16 cellular contexts compared by ENCODE assay signal in genomic region chr12:109728921-109729836, GRCh38. TPM values are rescaled to one million over a fixed set of nuclear protein-coding genes. Genes with fewer than 3 reads are reported as not detected.
A peak's percentile ranks its signal among the peaks of the same experiment; 100 is the strongest.
DNase-seq lines count a peak whose midpoint lies in the region; ATAC-seq and TF ChIP-seq lines count a peak whose summit lies in the region.
"Had no signal": no experiment of that assay in that cellular context is flagged by ENCODE, and none has a peak within 500 bp of the region (broad histone marks: within the 10 kb centered on the region; RNA-seq: fewer than 3 reads in every experiment).

No MANE protein-coding gene starts in this region.

- no peaks in the 10 kb centered on the region for H3K27me3 ChIP-seq in BE2C
- H3K27me3 ChIP-seq: ovary, SJSA1 had no signal

- H3K36me3 ChIP-seq in BE2C = peaks cover 93% of the 10 kb centered on the region
- H3K36me3 ChIP-seq: ovary, SJSA1 had no signal

- 0 out of 2 replicates have a peak overlapping the region, but pooled peaks have one; percentile 31 for H3K27ac ChIP-seq in 22Rv1
- H3K27ac ChIP-seq: HL-60, ovary, SJSA1 had no signal

- TF ChIP-seq CTCF in 22Rv1 (IDR thresholded peaks at IDR 0.05) (no peak), BE2C (IDR thresholded peaks at IDR 0.05; ENCODE audit: low read depth, low read length) (no peak), chondrocyte (IDR thresholded peaks at IDR 0.05) (no peak), neural crest cell (conservative IDR thresholded peaks at IDR 0.05) (no peak)

- no peak overlapping the region for H3K4me3 ChIP-seq in BE2C (ENCODE audit: low read depth, low read length)
- H3K4me3 ChIP-seq: ovary, SJSA1, skin epidermis had no signal

- H3K36me3 Mint-ChIP-seq in chondrocyte (ENCODE audit: low read depth) (no peaks in the 10 kb centered on the region), neural crest cell (ENCODE audit: low read depth) (no peaks in the 10 kb centered on the region), T-helper 17 cell (ENCODE audit: low read depth) (peaks cover 4% of the 10 kb centered on the region)
- no peaks in the 10 kb centered on the region for H3K36me3 Mint-ChIP-seq in activated T-helper 17 cell treated with anti-CD3 and anti-CD28 coated beads, Interleukin-2, amount 50 U/mL, for 72 hours (ENCODE audit: low read depth)

- peak; percentile 16 for DNase-seq in BE2C
- DNase-seq in chondrocyte (ENCODE audit: low spot score) = peak; percentile 82
- DNase-seq in neural crest cell (ENCODE audit: low read depth, low spot score) = no peak
- no peak for DNase-seq in T-helper 17 cell
- DNase-seq in DMS114 treated with DMSO at 0.1 percent for 48 hours (lab: John Stamatoyannopoulos, UW; ENCODE audit: unreplicated experiment) = no peak
- DNase-seq: DMS53; MV-4-11; OCI-M1; stimulated activated CD4-positive, alpha-beta T cell treated with anti-CD3 and anti-CD28 coated beads, Interleukin-4, amount 100 ng/mL, for 24 hours had no signal

- ATAC-seq in T-helper 17 cell = no peak
- ATAC-seq in activated T-helper 17 cell treated with anti-CD3 and anti-CD28 coated beads, Interleukin-2, amount 50 U/mL, for 72 hours (replicated peaks) = no peak

- H3K4me1 ChIP-seq in BE2C = peaks cover 65% of the 10 kb centered on the region
- H3K4me1 ChIP-seq: SJSA1 had no signal

- H3K27me3 Mint-ChIP-seq in chondrocyte (ENCODE audit: low read depth) (no peaks in the 10 kb centered on the region), neural crest cell (ENCODE audit: low read depth) (peaks cover 14% of the 10 kb centered on the region), T-helper 17 cell (peaks cover 18% of the 10 kb centered on the region)
- H3K27me3 Mint-ChIP-seq in activated T-helper 17 cell treated with anti-CD3 and anti-CD28 coated beads, Interleukin-2, amount 50 U/mL, for 72 hours = peaks cover 8% of the 10 kb centered on the region

- H3K9me3 Mint-ChIP-seq in chondrocyte (ENCODE audit: low read depth) (no peaks in the 10 kb centered on the region), neural crest cell (no peaks in the 10 kb centered on the region)
- H3K9me3 Mint-ChIP-seq in activated T-helper 17 cell treated with anti-CD3 and anti-CD28 coated beads, Interleukin-2, amount 50 U/mL, for 72 hours = no peaks in the 10 kb centered on the region
- H3K9me3 Mint-ChIP-seq: activated T-helper 2 cell treated with anti-CD3 and anti-CD28 coated beads, Interferon-gamma antibody, Interleukin-2, Interleukin-4, amounts not matched to agents 10 μg/mL and 5 μg/mL and 100 μg/mL, durations not matched to agents 14 hours and 24 hours and 36 hours had no signal

- H3K27ac Mint-ChIP-seq in chondrocyte (ENCODE audit: unreplicated experiment) = no peak overlapping the region
- peak overlapping the region; percentile 92 for H3K27ac Mint-ChIP-seq in neural crest cell (ENCODE audit: unreplicated experiment)
- no peak overlapping the region for H3K27ac Mint-ChIP-seq in T-helper 17 cell
- H3K27ac Mint-ChIP-seq in activated T-helper 17 cell treated with anti-CD3 and anti-CD28 coated beads, Interleukin-2, amount 50 U/mL, for 72 hours = no peak overlapping the region
- H3K27ac Mint-ChIP-seq: activated T-helper 2 cell treated with anti-CD3 and anti-CD28 coated beads, Interferon-gamma antibody, Interleukin-2, Interleukin-4, amounts not matched to agents 10 μg/mL and 5 μg/mL and 100 μg/mL, durations not matched to agents 14 hours and 24 hours and 36 hours had no signal

- peaks cover 3% of the 10 kb centered on the region for H3K4me1 Mint-ChIP-seq in chondrocyte (ENCODE audit: low read depth)
- peaks cover 74% of the 10 kb centered on the region for H3K4me1 Mint-ChIP-seq in neural crest cell
- H3K4me1 Mint-ChIP-seq in T-helper 17 cell = no peaks in the 10 kb centered on the region
- peaks cover 4% of the 10 kb centered on the region for H3K4me1 Mint-ChIP-seq in activated T-helper 17 cell treated with anti-CD3 and anti-CD28 coated beads, Interleukin-2, amount 50 U/mL, for 72 hours

- H3K9me3 ChIP-seq in BE2C = no peaks in the 10 kb centered on the region
- no peaks in the 10 kb centered on the region for H3K9me3 ChIP-seq in T-helper 17 cell (ENCODE audit: control insufficient read depth, low read length, poor library complexity, severe bottlenecking)
- H3K9me3 ChIP-seq: ovary, SJSA1 had no signal

- H3K4me3 Mint-ChIP-seq in chondrocyte (ENCODE audit: unreplicated experiment) (no peak overlapping the region), neural crest cell (no peak overlapping the region), T-helper 17 cell (no peak overlapping the region)
- H3K4me3 Mint-ChIP-seq in activated T-helper 17 cell treated with anti-CD3 and anti-CD28 coated beads, Interleukin-2, amount 50 U/mL, for 72 hours = no peak overlapping the region

RNA-seq across cellular contexts. Expression of gene FAM222A, which starts 15.6 kb away (rescaled TPM):
- polyA plus RNA-seq in BE2C (2012; ENCODE audit: insufficient read depth, insufficient read length, low read depth) = 227 TPM
- total RNA-seq in chondrocyte (1.0 to 1.5 TPM (median 1.2 TPM) in 3 replicates), neural crest cell (12.5 and 13.9 TPM in 2 replicates), T-helper 17 cell (1 to 10 TPM; 1.3 to 2.0 TPM)
- under 1 TPM; 0.11 to 0.63 TPM for total RNA-seq in activated T-helper 17 cell treated with anti-CD3 and anti-CD28 coated beads, Interleukin-2, amount 50 U/mL, for 72 hours

Comparison
In these comparisons a context has a peak if more than half of its experiments do, and no peak if none do; other contexts are left out.
1. DNase-seq: peak in BE2C (single experiment) and chondrocyte (single experiment); none in neural crest cell (single experiment), T-helper 17 cell (0 of 3) and DMS114 treated with DMSO at 0.1 percent for 48 hours (single experiment).